In the genomic region with DNA sequence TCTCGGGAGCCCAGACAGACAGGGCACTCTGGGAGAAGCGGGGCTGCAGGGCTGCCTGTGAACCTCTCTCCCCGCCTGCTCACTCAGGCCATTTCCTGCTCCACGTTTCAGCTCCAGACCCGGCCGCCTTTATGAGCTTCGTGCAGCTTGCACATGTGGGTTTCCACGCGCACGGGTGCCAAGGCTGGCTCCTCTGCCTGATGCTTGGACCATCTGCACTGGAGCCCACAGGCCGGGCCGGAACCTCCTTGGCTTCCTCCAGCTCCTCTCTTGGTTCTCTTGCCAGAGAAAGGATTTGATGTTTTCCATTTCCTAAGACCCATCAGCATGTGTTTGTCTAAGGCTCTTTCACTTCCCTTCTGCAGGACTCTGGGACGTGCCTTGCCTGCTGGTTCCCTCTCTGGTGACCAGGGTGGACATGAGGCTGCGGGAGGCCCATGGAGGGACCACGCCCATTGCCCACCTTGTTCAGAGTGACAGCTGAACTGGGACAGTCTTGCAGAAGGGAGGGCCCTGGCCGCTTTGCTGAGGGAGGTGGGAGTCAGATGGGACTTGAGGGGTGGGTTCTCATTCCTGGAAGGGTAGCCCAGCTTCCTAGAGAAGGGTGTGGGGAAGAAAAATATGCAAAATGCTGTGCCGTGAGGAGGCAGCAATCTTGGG, we compare ENCODE assay signal across 18 cellular contexts. TPM values are rescaled to one million over a fixed set of nuclear protein-coding genes. Genes with fewer than 3 reads are reported as not detected.
DNase-seq lines count a peak whose midpoint lies in the region; ATAC-seq and TF ChIP-seq lines count a peak whose summit lies in the region.
"Had no signal": no experiment of that assay in that cellular context is flagged by ENCODE, and none has a peak within 500 bp of the region (broad histone marks: within the 10 kb centered on the region; RNA-seq: fewer than 3 reads in every experiment).

No MANE protein-coding gene starts in this region.

- TF ChIP-seq CTCF in BE2C (IDR thresholded peaks at IDR 0.05; ENCODE audit: low read depth, low read length), result no peak
- no peak for TF ChIP-seq CTCF in heart right ventricle (IDR thresholded peaks at IDR 0.05)
- no peak for TF ChIP-seq CTCF in ovary (IDR thresholded peaks at IDR 0.05)

- TF ChIP-seq POLR2A in ovary (IDR thresholded peaks at IDR 0.05), result no peak

- no peaks in the 10 kb centered on the region for H3K36me3 Mint-ChIP-seq in activated CD8-positive, alpha-beta T cell treated with anti-CD3 and anti-CD28 coated beads, Interleukin-2, amount 10 ng/mL, durations not matched to agents 7 days and 5 days (ENCODE audit: low read depth)
- H3K36me3 Mint-ChIP-seq in stimulated activated effector memory CD8-positive, alpha-beta T cell treated with anti-CD3 and anti-CD28 coated beads, Interleukin-12 subunit alpha, Interleukin-12 subunit beta, amount 100 ng/mL, for 72 hours, result no peaks in the 10 kb centered on the region

- H3K4me1 Mint-ChIP-seq in activated CD8-positive, alpha-beta T cell treated with anti-CD3 and anti-CD28 coated beads, Interleukin-2, amount 10 ng/mL, durations not matched to agents 7 days and 5 days (ENCODE audit: low read depth), result no peaks in the 10 kb centered on the region
- H3K4me1 Mint-ChIP-seq in stimulated activated effector memory CD8-positive, alpha-beta T cell treated with anti-CD3 and anti-CD28 coated beads, Interleukin-12 subunit alpha, Interleukin-12 subunit beta, amount 100 ng/mL, for 72 hours, result no peaks in the 10 kb centered on the region

- H3K27me3 ChIP-seq in BE2C (no peaks in the 10 kb centered on the region), heart right ventricle (peaks cover 0 to 55% (median 14%) of the 10 kb centered on the region in 7 donors), ovary (no peaks in the 10 kb centered on the region)

- H3K27ac Mint-ChIP-seq in activated CD8-positive, alpha-beta T cell treated with anti-CD3 and anti-CD28 coated beads, Interleukin-2, amount 10 ng/mL, durations not matched to agents 7 days and 5 days, result no peak overlapping the region
- H3K27ac Mint-ChIP-seq in stimulated activated effector memory CD8-positive, alpha-beta T cell treated with anti-CD3 and anti-CD28 coated beads, Interleukin-12 subunit alpha, Interleukin-12 subunit beta, amount 100 ng/mL, for 72 hours, result no peak overlapping the region

- H3K36me3 ChIP-seq in BE2C, result no peaks in the 10 kb centered on the region
- no peaks in the 10 kb centered on the region for H3K36me3 ChIP-seq in heart right ventricle
- no peaks in the 10 kb centered on the region for H3K36me3 ChIP-seq in ovary
- H3K36me3 ChIP-seq: neutrophil had no signal

- peaks cover 3% of the 10 kb centered on the region; the same call in 1 of the 2 replicates for H3K4me1 ChIP-seq in BE2C
- peaks cover 0 to 10% (median 0%) of the 10 kb centered on the region in 9 donors for H3K4me1 ChIP-seq in heart right ventricle
- H3K4me1 ChIP-seq in ovary (ENCODE audit: insufficient read depth), result no peaks in the 10 kb centered on the region

- H3K9me3 Mint-ChIP-seq in activated CD8-positive, alpha-beta T cell treated with anti-CD3 and anti-CD28 coated beads, Interleukin-2, amount 10 ng/mL, durations not matched to agents 7 days and 5 days (ENCODE audit: insufficient read depth), result no peaks in the 10 kb centered on the region
- no peaks in the 10 kb centered on the region for H3K9me3 Mint-ChIP-seq in stimulated activated effector memory CD8-positive, alpha-beta T cell treated with anti-CD3 and anti-CD28 coated beads, Interleukin-12 subunit alpha, Interleukin-12 subunit beta, amount 100 ng/mL, for 72 hours

- CTCF ChIA-PET in activated CD8-positive, alpha-beta T cell treated with anti-CD3 and anti-CD28 coated beads, Interleukin-2, amount 10 ng/mL, durations not matched to agents 7 days and 5 days (lab: Charles Lee), result no interaction called here

- TF ChIP-seq EP300 in ovary (IDR thresholded peaks at IDR 0.05), result no peak

- ATAC-seq in heart right ventricle, result peak in 5 of 8 donors; percentile 31 to 38 (median 35)
- no peak for ATAC-seq in activated CD8-positive, alpha-beta T cell treated with anti-CD3 and anti-CD28 coated beads, Interleukin-2, amount 10 ng/mL, durations not matched to agents 7 days and 5 days
- ATAC-seq in GM21367 (IDR thresholded peaks at IDR 0.05; ENCODE audit: unreplicated experiment), result no peak
- ATAC-seq in stimulated activated effector memory CD8-positive, alpha-beta T cell treated with anti-CD3 and anti-CD28 coated beads, Interleukin-12 subunit alpha, Interleukin-12 subunit beta, amount 100 ng/mL, for 72 hours, result no peak
- ATAC-seq: activated T-cell treated with anti-CD3 and anti-CD28 coated beads, Interleukin-2, amount 50 U/mL, for 4 hours had no signal

- H3K9me3 ChIP-seq in BE2C (no peaks in the 10 kb centered on the region), heart right ventricle (peaks cover 0 to 10% (median 0%) of the 10 kb centered on the region in 11 donors), ovary (no peaks in the 10 kb centered on the region)
- H3K9me3 ChIP-seq: neutrophil had no signal

- intact Hi-C loops in heart right ventricle (cut with DNase I) (no loop called here), ovary (cut with DNase I) (no loop called here)

- DNase-seq in BE2C (peak; percentile 39), MV-4-11 (lab: John Stamatoyannopoulos, UW) (peak; percentile 80), heart right ventricle (no peak), ovary (peak in 3 of 5 donors; percentile 7 to 30 (median 13)), DMS53 treated with DMSO at 0.1 percent for 48 hours (lab: John Stamatoyannopoulos, UW; ENCODE audit: unreplicated experiment) (no peak)
- no peak for DNase-seq in activated CD8-positive, alpha-beta T cell treated with anti-CD3 and anti-CD28 coated beads, Interleukin-2, amount 10 ng/mL, durations not matched to agents 7 days and 5 days
- DNase-seq in stimulated activated effector memory CD8-positive, alpha-beta T cell treated with anti-CD3 and anti-CD28 coated beads, Interleukin-12 subunit alpha, Interleukin-12 subunit beta, amount 100 ng/mL, for 72 hours (ENCODE audit: low spot score in 2 of 2), result no peak
- DNase-seq: activated T-cell treated with anti-CD3 and anti-CD28 coated beads, Interleukin-2, amount 50 U/mL, for 4 hours; anterior cingulate cortex; DND-41; Kasumi-1; NCI-H146; NCI-H446 treated with DMSO at 0.1 percent for 48 hours; substantia nigra had no signal

- 44 to 55% methylated on average over 17 of the region's 17 CpGs for WGBS in heart right ventricle, 2 donors
- 49 to 59% (median 52%) methylated on average over 17 of the region's 17 CpGs for WGBS in ovary, 3 donors

- peaks cover 4% of the 10 kb centered on the region for H3K27me3 Mint-ChIP-seq in activated CD8-positive, alpha-beta T cell treated with anti-CD3 and anti-CD28 coated beads, Interleukin-2, amount 10 ng/mL, durations not matched to agents 7 days and 5 days (ENCODE audit: low read depth)

- POLR2A ChIA-PET in activated CD8-positive, alpha-beta T cell treated with anti-CD3 and anti-CD28 coated beads, Interleukin-2, amount 10 ng/mL, durations not matched to agents 7 days and 5 days (lab: Charles Lee), result no interaction called here

- H3K27ac ChIP-seq in heart right ventricle (no peak overlapping the region), ovary (no peak overlapping the region)
- H3K27ac ChIP-seq: C4-2B, neutrophil had no signal

- H3K4me3 Mint-ChIP-seq in activated CD8-positive, alpha-beta T cell treated with anti-CD3 and anti-CD28 coated beads, Interleukin-2, amount 10 ng/mL, durations not matched to agents 7 days and 5 days, result no peak overlapping the region
- H3K4me3 Mint-ChIP-seq in stimulated activated effector memory CD8-positive, alpha-beta T cell treated with anti-CD3 and anti-CD28 coated beads, Interleukin-12 subunit alpha, Interleukin-12 subunit beta, amount 100 ng/mL, for 72 hours, result no peak overlapping the region
- H3K4me3 Mint-ChIP-seq: activated T-cell treated with anti-CD3 and anti-CD28 coated beads, Interleukin-2, amount 50 U/mL, for 4 hours had no signal

- no peak overlapping the region for H3K4me3 ChIP-seq in BE2C (ENCODE audit: low read depth, low read length)
- H3K4me3 ChIP-seq in heart right ventricle, result no peak overlapping the region
- no peak overlapping the region for H3K4me3 ChIP-seq in ovary
- H3K4me3 ChIP-seq: lung had no signal

RNA-seq across cellular contexts. Expression of a gene that starts 23.3 kb away (rescaled TPM):
- 2.0 TPM for polyA plus RNA-seq in BE2C (2012; ENCODE audit: insufficient read depth, insufficient read length, low read depth)
- total RNA-seq in heart right ventricle (10 to 100 TPM in 7 of 10 donors, 1 to 10 TPM in 3; 8.1 to 60.0 (median 12.2) TPM), ovary (100 to 1,000 TPM in 1 of 7 donors, 10 to 100 TPM in 6; 28.1 to 117 (median 58.6) TPM)
- polyA plus RNA-seq in heart right ventricle (10 to 100 TPM; 13.8 to 19.7 TPM), ovary (10 to 100 TPM; 37.4 to 54.6 TPM)
- under 1 TPM; 0.05 to 0.08 TPM for total RNA-seq in activated CD8-positive, alpha-beta T cell treated with anti-CD3 and anti-CD28 coated beads, Interleukin-2, amount 10 ng/mL, durations not matched to agents 7 days and 5 days

Comparison
In these comparisons a context has a peak if more than half of its experiments do, and no peak if none do; other contexts are left out.
1. DNase-seq: peak in BE2C (single experiment), MV-4-11 (single experiment) and ovary (3 of 5); none in heart right ventricle (0 of 2), activated CD8-positive, alpha-beta T cell treated with anti-CD3 and anti-CD28 coated beads, Interleukin-2, amount 10 ng/mL, durations not matched to agents 7 days and 5 days (single experiment), stimulated activated effector memory CD8-positive, alpha-beta T cell treated with anti-CD3 and anti-CD28 coated beads, Interleukin-12 subunit alpha, Interleukin-12 subunit beta, amount 100 ng/mL, for 72 hours (0 of 2) and DMS53 treated with DMSO at 0.1 percent for 48 hours (single experiment).
2. ATAC-seq: peak in heart right ventricle (5 of 8); none in activated CD8-positive, alpha-beta T cell treated with anti-CD3 and anti-CD28 coated beads, Interleukin-2, amount 10 ng/mL, durations not matched to agents 7 days and 5 days (single experiment), GM21367 (single experiment) and stimulated activated effector memory CD8-positive, alpha-beta T cell treated with anti-CD3 and anti-CD28 coated beads, Interleukin-12 subunit alpha, Interleukin-12 subunit beta, amount 100 ng/mL, for 72 hours (single experiment).
3. RNA of a gene that starts 23.3 kb away (total RNA-seq): 28.1 to 117 TPM in ovary and 8.1 to 60.0 TPM in heart right ventricle; 0.05 to 0.08 TPM in activated CD8-positive, alpha-beta T cell treated with anti-CD3 and anti-CD28 coated beads, Interleukin-2, amount 10 ng/mL, durations not matched to agents 7 days and 5 days; every median in the first group is over 4 times any median in the second.